ENCODE assay signal across 24 cellular contexts in the genomic region with DNA sequence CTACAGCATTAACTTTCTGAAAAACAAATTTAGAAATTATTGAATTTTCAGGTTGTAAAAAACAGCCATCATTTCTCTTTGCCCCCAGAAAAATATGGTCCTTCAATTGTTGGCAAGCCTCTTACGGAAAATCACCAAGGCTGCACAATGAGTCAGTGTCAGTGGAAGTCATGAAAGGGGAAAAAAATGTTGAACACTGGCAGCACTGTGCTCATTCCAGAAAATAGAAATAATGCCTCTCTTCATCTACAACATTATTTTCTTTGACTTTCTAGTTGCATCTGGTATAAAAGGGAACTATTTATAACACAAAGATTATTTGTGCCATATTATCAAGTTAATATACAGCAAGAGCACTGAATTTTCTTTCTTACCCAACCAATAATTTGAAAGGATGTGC. TPM values are rescaled to one million over a fixed set of nuclear protein-coding genes. Genes with fewer than 3 reads are reported as not detected.
DNase-seq lines count a peak whose midpoint lies in the region; ATAC-seq and TF ChIP-seq lines count a peak whose summit lies in the region.
"Had no signal": no experiment of that assay in that cellular context is flagged by ENCODE, and none has a peak within 500 bp of the region (broad histone marks: within the 10 kb centered on the region; RNA-seq: fewer than 3 reads in every experiment).

No MANE protein-coding gene starts in this region.

- H3K27me3 ChIP-seq in dorsolateral prefrontal cortex (peaks cover 0 to 11% (median 0%) of the 10 kb centered on the region in 45 donors), foreskin keratinocyte (no peaks in the 10 kb centered on the region)
- H3K27me3 ChIP-seq: heart left ventricle, Peyer's patch, testis had no signal

- H3K4me3 ChIP-seq in dorsolateral prefrontal cortex: peak overlapping the region in 4 of 59 donors; percentile 2 to 14 (median 4)
- H3K4me3 ChIP-seq: heart left ventricle, lower lobe of right lung, Peyer's patch, testis had no signal

- TF ChIP-seq CTCF in dorsolateral prefrontal cortex (IDR thresholded peaks at IDR 0.05 in 54 of 56, conservative IDR thresholded peaks at IDR 0.05 in 2 of 56; ENCODE audit: low read depth in 1 of 56, partially characterized antibody in 56 of 56) (peak in 8 of 56 donors; percentile 7 to 21 (median 12)), foreskin keratinocyte (conservative IDR thresholded peaks at IDR 0.05) (no peak)

- ATAC-seq in GM19035 (IDR thresholded peaks at IDR 0.05; ENCODE audit: unreplicated experiment): no peak
- no peak for ATAC-seq in foreskin keratinocyte
- ATAC-seq: heart left ventricle, lower lobe of right lung had no signal

- peak overlapping the region in 39 of 59 donors; percentile 5 to 84 (median 59) for H3K27ac ChIP-seq in dorsolateral prefrontal cortex
- H3K27ac ChIP-seq in foreskin keratinocyte: no peak overlapping the region
- H3K27ac ChIP-seq: heart left ventricle, lower lobe of right lung, Peyer's patch, testis had no signal

- DNase-seq in AG08395 (ENCODE audit: low spot score) (peak; percentile 11), SK-MEL-5 (ENCODE audit: low read depth, low spot score) (peak; percentile 96), dorsolateral prefrontal cortex (peak in 3 of 10 donors; percentile 50 to 67 (median 65)), myocyte (ENCODE audit: low read depth) (peak; percentile 8), AG08396 (ENCODE audit: low spot score) (no peak), T-helper 9 cell (no peak), foreskin keratinocyte (no peak)
- DNase-seq: activated CD4-positive, alpha-beta T cell treated with anti-CD3 and anti-CD28 coated beads, Interleukin-2, amount 50 U/mL, for 4 hours; activated naive CD4-positive, alpha-beta T cell treated with Interleukin-2 at 50 U/mL for 16 hours; dermis blood vessel endothelial cell; DMS 273 treated with DMSO at 0.1 percent for 48 hours; erythroblast; heart left ventricle; lower lobe of right lung; naive B cell; NCI-H1417; NCI-H2171; NCI-H82; Peyer's patch; small intestine; stimulated activated CD4-positive, alpha-beta T cell treated with anti-CD3 and anti-CD28 coated beads, Interleukin-4, amount 100 ng/mL, for 1 hour; testis had no signal

- H3K4me1 ChIP-seq in foreskin keratinocyte: no peaks in the 10 kb centered on the region
- H3K4me1 ChIP-seq: heart left ventricle, lower lobe of right lung, Peyer's patch, testis had no signal

- intact Hi-C loops in dorsolateral prefrontal cortex (cut with DNase I): no loop called here

- in situ Hi-C loops in SK-MEL-5 (cut with HindIII; ENCODE audit: low pct_unique_long_range_greater_than_20kb, low sequenced_read_pairs): no loop called here

RNA-seq across cellular contexts. Expression of a gene that starts 26.7 kb away (rescaled TPM):
- total RNA-seq in SK-MEL-5 (2014; rRNA removed; shearing (Covaris generic)): 37.9 and 41.2 TPM in 2 replicates
- polyA plus RNA-seq in SK-MEL-5 (2015; cell fraction: cytosol; rRNA removed): 23.2 and 32.3 TPM in 2 replicates
- polyA plus RNA-seq in SK-MEL-5 (2015; cell fraction: nucleus; rRNA removed): 101 and 109 TPM in 2 replicates
- total RNA-seq in dorsolateral prefrontal cortex (10 to 100 TPM in 70 of 120 experiments, 1 to 10 TPM in 50; 6.1 to 26.1 (median 10.7) TPM), myocyte (0.21 and 5.2 TPM in 2 replicates), foreskin keratinocyte (under 0.01 TPM in 1 of 2 replicates, not detected in the other)
- polyA plus RNA-seq in myocyte (2012): 0.68 TPM
- polyA plus RNA-seq in foreskin keratinocyte: 0.07 TPM in 1 of 2 replicates, not detected in the other
- total RNA-seq: dermis blood vessel endothelial cell had no signal
- polyA plus RNA-seq: CD14-positive monocyte had no signal

Comparison
In these comparisons a context has a peak if more than half of its experiments do, and no peak if none do; other contexts are left out.
1. DNase-seq: peak in AG08395 (single experiment), SK-MEL-5 (single experiment) and myocyte (single experiment); none in AG08396 (single experiment), T-helper 9 cell (single experiment) and foreskin keratinocyte (0 of 2).